ENCODE assay signal across 27 cellular contexts in the genomic region with DNA sequence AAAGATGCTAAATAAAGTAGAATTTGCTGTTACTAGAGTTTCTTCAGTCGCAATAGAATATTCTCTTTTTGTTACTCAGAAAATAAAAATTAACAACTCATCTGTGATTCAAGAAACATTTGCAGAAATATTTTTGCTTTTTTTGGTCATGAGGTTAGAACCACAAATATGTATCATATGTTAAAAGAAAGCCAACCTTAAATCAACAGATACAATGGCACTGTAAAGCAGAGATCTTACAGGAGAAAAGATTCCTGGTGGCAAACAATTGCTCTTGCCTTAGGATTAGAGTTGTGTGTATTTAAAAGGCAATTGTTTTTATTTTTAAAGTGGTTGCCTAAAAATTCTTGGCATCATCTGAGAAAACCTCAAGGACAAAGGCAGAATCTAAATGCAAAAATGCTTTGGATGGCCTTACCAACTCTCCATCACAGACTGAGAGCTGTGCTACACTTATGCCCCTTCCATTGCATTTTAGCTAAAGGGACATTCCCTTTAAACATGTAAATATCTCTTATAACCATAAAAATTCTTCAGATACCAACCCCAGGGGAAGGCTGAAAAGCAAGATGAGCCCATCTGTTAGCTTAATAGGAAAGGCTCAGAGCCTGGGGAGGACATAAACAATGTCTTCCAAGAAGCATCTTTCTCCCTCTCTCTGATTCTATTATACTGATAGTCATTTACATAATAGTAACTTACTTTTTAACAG.
DNase-seq lines count a peak whose midpoint lies in the region; ATAC-seq and TF ChIP-seq lines count a peak whose summit lies in the region.
"Had no signal": no experiment of that assay in that cellular context is flagged by ENCODE, and none has a peak within 500 bp of the region (broad histone marks: within the 10 kb centered on the region; RNA-seq: fewer than 3 reads in every experiment).

No MANE protein-coding gene starts in this region.

- H3K79me2 ChIP-seq in GM23338 (replicated peaks; ENCODE audit: insufficient read depth): no peaks in the 10 kb centered on the region
- H3K79me2 ChIP-seq: hepatocyte had no signal

- peaks cover 89% of the 10 kb centered on the region for H3K9me3 Mint-ChIP-seq in GM23338
- H3K9me3 Mint-ChIP-seq in activated T-helper 17 cell treated with anti-CD3 and anti-CD28 coated beads, Interleukin-2, amount 50 U/mL, for 72 hours: peaks cover 37% of the 10 kb centered on the region

- H3K9me2 ChIP-seq in GM23338 (ENCODE audit: insufficient read depth): peaks cover 5% of the 10 kb centered on the region
- H3K9me2 ChIP-seq: SK-N-SH had no signal

- ATAC-seq in GM23338: peak; percentile 55
- no peak for ATAC-seq in activated T-helper 17 cell treated with anti-CD3 and anti-CD28 coated beads, Interleukin-2, amount 50 U/mL, for 72 hours (replicated peaks)
- ATAC-seq: activated T-cell treated with anti-CD3 and anti-CD28 coated beads, Interleukin-2, amount 50 U/mL, for 4 hours; esophagus mucosa; gastrocnemius medialis; GM12878; HCT116; lower lobe of right lung; stimulated activated effector memory CD8-positive, alpha-beta T cell treated with anti-CD3 and anti-CD28 coated beads, Interleukin-12 subunit alpha, Interleukin-12 subunit beta, amount 100 ng/mL, for 72 hours had no signal

- no peak for TF ChIP-seq POLR2A in erythroblast (IDR thresholded peaks at IDR 0.05; ENCODE audit: low read length)

- H3K27ac ChIP-seq in GM23338 (ENCODE audit: low read depth): peak overlapping the region; percentile 81
- H3K27ac ChIP-seq: gastrocnemius medialis, hepatocyte, lower lobe of right lung, PC-9, transverse colon had no signal

- no peak for TF ChIP-seq CTCF in GM23338 (conservative IDR thresholded peaks at IDR 0.05; ENCODE audit: low read depth in 2 of 2)
- no peak for TF ChIP-seq CTCF in fibroblast of villous mesenchyme (IDR thresholded peaks at IDR 0.05; ENCODE audit: insufficient read depth, low read depth, low read length)

- H3K4me3 Mint-ChIP-seq in GM23338: no peak overlapping the region
- H3K4me3 Mint-ChIP-seq in activated T-helper 17 cell treated with anti-CD3 and anti-CD28 coated beads, Interleukin-2, amount 50 U/mL, for 72 hours: no peak overlapping the region
- H3K4me3 Mint-ChIP-seq: activated T-cell treated with anti-CD3 and anti-CD28 coated beads, Interleukin-2, amount 50 U/mL, for 4 hours; CD4-positive, alpha-beta T cell; dendritic cell treated with granulocyte-macrophage colony-stimulating factor and Interleukin-4, amounts not matched to agents 40 ng/mL and 50 ng/mL, for 4 days; nephron; stimulated activated effector memory CD8-positive, alpha-beta T cell treated with anti-CD3 and anti-CD28 coated beads, Interleukin-12 subunit alpha, Interleukin-12 subunit beta, amount 100 ng/mL, for 72 hours had no signal

- H3K36me3 ChIP-seq in GM23338 (ENCODE audit: insufficient read depth): peaks cover 41% of the 10 kb centered on the region
- H3K36me3 ChIP-seq: gastrocnemius medialis, lower lobe of right lung, transverse colon had no signal

- peaks cover 84% of the 10 kb centered on the region for H3K36me3 Mint-ChIP-seq in GM23338 (ENCODE audit: low read depth)
- no peaks in the 10 kb centered on the region for H3K36me3 Mint-ChIP-seq in activated T-helper 17 cell treated with anti-CD3 and anti-CD28 coated beads, Interleukin-2, amount 50 U/mL, for 72 hours (ENCODE audit: low read depth)
- H3K36me3 Mint-ChIP-seq: stimulated activated effector memory CD8-positive, alpha-beta T cell treated with anti-CD3 and anti-CD28 coated beads, Interleukin-12 subunit alpha, Interleukin-12 subunit beta, amount 100 ng/mL, for 72 hours had no signal

- H2AFZ ChIP-seq in GM23338: no peak overlapping the region
- H2AFZ ChIP-seq: hepatocyte, PC-9 had no signal

- no peaks in the 10 kb centered on the region for H3F3A ChIP-seq in GM23338 (replicated peaks; ENCODE audit: low read depth)

- no peak overlapping the region for H3K4me3 ChIP-seq in GM23338
- H3K4me3 ChIP-seq in fibroblast of villous mesenchyme (ENCODE audit: low read depth, low read length): no peak overlapping the region
- H3K4me3 ChIP-seq: gastrocnemius medialis, GM12878, hepatocyte, lower lobe of right lung, PC-9, transverse colon had no signal

- no peaks in the 10 kb centered on the region for H4K20me1 ChIP-seq in GM23338 (replicated peaks; ENCODE audit: insufficient read depth)

- H3K4me2 ChIP-seq in GM23338: no peak overlapping the region
- H3K4me2 ChIP-seq: hepatocyte, PC-9, SK-N-SH had no signal

- H3K27me3 ChIP-seq in GM23338 (ENCODE audit: insufficient read depth): no peaks in the 10 kb centered on the region
- H3K27me3 ChIP-seq: gastrocnemius medialis, hepatocyte, transverse colon had no signal

- H3K27me3 Mint-ChIP-seq in GM23338 (ENCODE audit: insufficient read depth, low read depth, poor library complexity): no peaks in the 10 kb centered on the region
- peaks cover 3% of the 10 kb centered on the region for H3K27me3 Mint-ChIP-seq in activated T-helper 17 cell treated with anti-CD3 and anti-CD28 coated beads, Interleukin-2, amount 50 U/mL, for 72 hours
- H3K27me3 Mint-ChIP-seq: dendritic cell treated with granulocyte-macrophage colony-stimulating factor and Interleukin-4, amounts not matched to agents 40 ng/mL and 50 ng/mL, for 4 days had no signal

- no peaks in the 10 kb centered on the region for H3K4me1 ChIP-seq in GM23338 (ENCODE audit: insufficient read depth)
- H3K4me1 ChIP-seq: gastrocnemius medialis, lower lobe of right lung, transverse colon had no signal

- H3K4me1 Mint-ChIP-seq in GM23338: peaks cover 12% of the 10 kb centered on the region; the same call in 2 of the 3 replicates
- no peaks in the 10 kb centered on the region for H3K4me1 Mint-ChIP-seq in activated T-helper 17 cell treated with anti-CD3 and anti-CD28 coated beads, Interleukin-2, amount 50 U/mL, for 72 hours
- H3K4me1 Mint-ChIP-seq: nephron; stimulated activated effector memory CD8-positive, alpha-beta T cell treated with anti-CD3 and anti-CD28 coated beads, Interleukin-12 subunit alpha, Interleukin-12 subunit beta, amount 100 ng/mL, for 72 hours had no signal

- DNase-seq in GM23338 (ENCODE audit: low spot score) (peak; percentile 66), M059J (ENCODE audit: low read depth) (peak; percentile 20), fibroblast of villous mesenchyme (ENCODE audit: low read depth) (peak; percentile 16), NK-92 (lab: John Stamatoyannopoulos, UW; ENCODE audit: unreplicated experiment) (no peak), erythroblast (lab: John Stamatoyannopoulos, UW) (no peak), NCI-H510A (lab: John Stamatoyannopoulos, UW) (no peak)
- DNase-seq: activated gamma-delta T cell treated with Interleukin-2 at 50 U/mL for 16 hours; activated T-cell treated with anti-CD3 and anti-CD28 coated beads, Interleukin-2, amount 50 U/mL, for 4 hours; CD4-positive, alpha-beta T cell; central memory CD4-positive, alpha-beta T cell; gastrocnemius medialis; KBM-7; lower lobe of right lung; MM.1S; NCI-H1930; NCI-H526; PC-9; SK-N-SH; transverse colon had no signal

- no peak overlapping the region for H3K27ac Mint-ChIP-seq in GM23338
- H3K27ac Mint-ChIP-seq in activated T-helper 17 cell treated with anti-CD3 and anti-CD28 coated beads, Interleukin-2, amount 50 U/mL, for 72 hours: no peak overlapping the region
- H3K27ac Mint-ChIP-seq: CD4-positive, alpha-beta T cell; dendritic cell treated with granulocyte-macrophage colony-stimulating factor and Interleukin-4, amounts not matched to agents 40 ng/mL and 50 ng/mL, for 4 days; nephron; stimulated activated effector memory CD8-positive, alpha-beta T cell treated with anti-CD3 and anti-CD28 coated beads, Interleukin-12 subunit alpha, Interleukin-12 subunit beta, amount 100 ng/mL, for 72 hours had no signal

TF ChIP-seq in GM23338, 12 proteins besides CTCF, POLR2A, EP300 and RAD21:
- TF ChIP-seq NANOG (IDR thresholded peaks at IDR 0.05; ENCODE audit: borderline replicate concordance) (peak; percentile 35; the same call in 1 of the 2 replicates), POLR2AphosphoS5 (IDR thresholded peaks at IDR 0.05; ENCODE audit: low read depth) (no peak)

Comparison
In these comparisons a context has a peak if more than half of its experiments do, and no peak if none do; other contexts are left out.
1. DNase-seq: peak in GM23338 (single experiment), M059J (single experiment) and fibroblast of villous mesenchyme (single experiment); none in NK-92 (single experiment), erythroblast (0 of 2) and NCI-H510A (single experiment).